ENCODE assay signal across 30 cellular contexts in the genomic region with DNA sequence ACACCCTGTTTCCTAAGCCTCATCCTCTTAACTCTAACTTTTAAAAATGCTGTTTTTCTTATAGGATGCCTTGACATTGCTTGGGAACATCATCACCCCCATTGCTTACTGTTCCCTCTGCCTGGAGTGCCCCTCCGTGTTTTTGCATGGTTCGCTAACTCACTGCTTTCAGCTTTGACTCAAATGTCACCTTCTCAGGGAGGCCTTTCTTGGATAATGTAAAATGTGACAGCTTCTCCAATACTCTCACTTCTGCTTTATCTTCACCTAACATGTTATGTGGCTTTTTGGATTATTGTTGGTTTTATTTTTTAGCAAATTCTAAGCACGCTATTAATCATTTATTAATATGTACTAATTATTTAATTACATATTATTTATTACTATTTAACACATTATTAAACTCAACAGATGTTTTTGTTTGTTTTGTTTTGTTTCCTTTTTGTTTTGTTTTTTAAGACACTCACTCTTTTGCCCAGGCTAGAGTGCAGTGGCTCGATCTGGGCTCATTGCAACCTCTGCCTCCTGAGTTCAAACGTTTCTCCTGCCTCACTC. TPM values are rescaled to one million over a fixed set of nuclear protein-coding genes. Genes with fewer than 3 reads are reported as not detected.
A peak's percentile ranks its signal among the peaks of the same experiment; 100 is the strongest.
DNase-seq lines count a peak whose midpoint lies in the region; ATAC-seq, FAIRE-seq and TF ChIP-seq lines count a peak whose summit lies in the region.
"Had no signal": no experiment of that assay in that cellular context is flagged by ENCODE, and none has a peak within 500 bp of the region (broad histone marks: within the 10 kb centered on the region; RNA-seq: fewer than 3 reads in every experiment).

No MANE protein-coding gene starts in this region.

- H3K27me3 Mint-ChIP-seq in endodermal cell (ENCODE audit: insufficient read depth) = peaks cover 47% of the 10 kb centered on the region
- peaks cover 50% of the 10 kb centered on the region for H3K27me3 Mint-ChIP-seq in activated T-cell treated with anti-CD3 and anti-CD28 coated beads, Interleukin-2, amount 50 U/mL, for 4 hours (ENCODE audit: low read depth)

- H3K27ac ChIP-seq in endodermal cell (ENCODE audit: low read depth, low read length) = no peak overlapping the region
- H3K27ac ChIP-seq: breast epithelium, skin epidermis, transverse colon had no signal

- WGBS in endodermal cell (ENCODE audit: insufficient coverage in 1 of 2, insufficient read length in 1 of 2), 2 experiments = 74 to 78% methylated on average over 2 to 4 of the region's 5 CpGs

- H3K27ac Mint-ChIP-seq in endodermal cell = no peak overlapping the region
- H3K27ac Mint-ChIP-seq: natural killer cell had no signal

- TF ChIP-seq CTCF in GM12865 (IDR thresholded peaks at IDR 0.05; ENCODE audit: insufficient read depth, low read depth, low read length, missing control alignments) (no peak), endodermal cell (conservative IDR thresholded peaks at IDR 0.05) (no peak)

- peaks cover 32% of the 10 kb centered on the region for H3K27me3 ChIP-seq in endodermal cell (ENCODE audit: control insufficient read depth, insufficient read depth, low read length, poor library complexity, severe bottlenecking)

- no peaks in the 10 kb centered on the region for H3K9me3 ChIP-seq in endodermal cell (ENCODE audit: control insufficient read depth, low read length)
- H3K9me3 ChIP-seq: BE2C, breast epithelium, transverse colon had no signal

- ATAC-seq in GM18870 (IDR thresholded peaks at IDR 0.05; ENCODE audit: unreplicated experiment) (peak; percentile 40), HG03175 (IDR thresholded peaks at IDR 0.05; ENCODE audit: unreplicated experiment) (peak; percentile 46), GM21528 (IDR thresholded peaks at IDR 0.05; ENCODE audit: low FRiP score, unreplicated experiment) (no peak)
- ATAC-seq in activated T-cell treated with anti-CD3 and anti-CD28 coated beads, Interleukin-2, amount 50 U/mL, for 4 hours = no peak
- ATAC-seq: natural killer cell had no signal

- peak; percentile 72 for DNase-seq in GM12865 (ENCODE audit: low read depth)
- no peak for DNase-seq in endodermal cell
- no peak for DNase-seq in HTR-8/SVneo (ENCODE audit: insufficient read length, low spot score)
- DNase-seq in NCI-H1048 (lab: John Stamatoyannopoulos, UW) = no peak
- DNase-seq in activated T-cell treated with anti-CD3 and anti-CD28 coated beads, Interleukin-2, amount 50 U/mL, for 4 hours = no peak
- DNase-seq: activated CD4-positive, alpha-beta T cell treated with anti-CD3 and anti-CD28 coated beads, Interleukin-2, amount 50 U/mL, for 48 hours; activated naive CD4-positive, alpha-beta T cell treated with anti-CD3 and anti-CD28 coated beads, Interleukin-2, amount 50 U/mL, for 16 hours; BE2C; DMS153; effector memory CD4-positive, alpha-beta T cell; erythroblast; glutamatergic neuron; natural killer cell; NCI-H1436; NCI-H2081 treated with DMSO at 0.1 percent for 48 hours; NCI-H446; NCI-H82; T-helper 1 cell; transverse colon had no signal

- H3K4me1 ChIP-seq in endodermal cell (ENCODE audit: control insufficient read depth, insufficient read depth, low read length) = peaks cover 6% of the 10 kb centered on the region
- H3K4me1 ChIP-seq: BE2C, breast epithelium had no signal

- no peaks in the 10 kb centered on the region for H3K36me3 ChIP-seq in endodermal cell (ENCODE audit: control insufficient read depth, insufficient read depth, low read length)
- H3K36me3 ChIP-seq: BE2C, breast epithelium, transverse colon had no signal

- no peak overlapping the region for H3K4me3 ChIP-seq in GM12865 (ENCODE audit: low read depth, low read length)
- H3K4me3 ChIP-seq in endodermal cell (ENCODE audit: low read length) = peak overlapping the region; percentile 50
- H3K4me3 ChIP-seq: breast epithelium, skin epidermis, transverse colon had no signal

- no peak overlapping the region for H3K4me3 Mint-ChIP-seq in endodermal cell
- no peak overlapping the region for H3K4me3 Mint-ChIP-seq in activated T-cell treated with anti-CD3 and anti-CD28 coated beads, Interleukin-2, amount 50 U/mL, for 4 hours
- H3K4me3 Mint-ChIP-seq: natural killer cell had no signal

- no peaks in the 10 kb centered on the region for H3K36me3 Mint-ChIP-seq in endodermal cell (ENCODE audit: low read depth)
- H3K36me3 Mint-ChIP-seq in activated T-cell treated with anti-CD3 and anti-CD28 coated beads, Interleukin-2, amount 50 U/mL, for 4 hours (ENCODE audit: insufficient read depth) = no peaks in the 10 kb centered on the region
- H3K36me3 Mint-ChIP-seq: natural killer cell had no signal

- no peak for FAIRE-seq in HTR-8/SVneo (lab: Jason Lieb, UNC)
- FAIRE-seq: colon, islet of Langerhans had no signal

- no peak overlapping the region for H3K9ac ChIP-seq in endodermal cell (ENCODE audit: extremely low read depth, low read length, poor library complexity, severe bottlenecking)

- H3K4me1 Mint-ChIP-seq in endodermal cell = peaks cover 17% of the 10 kb centered on the region
- H3K4me1 Mint-ChIP-seq in activated T-cell treated with anti-CD3 and anti-CD28 coated beads, Interleukin-2, amount 50 U/mL, for 4 hours (ENCODE audit: low read depth) = no peaks in the 10 kb centered on the region

- H3K9me3 Mint-ChIP-seq in endodermal cell = no peaks in the 10 kb centered on the region
- no peaks in the 10 kb centered on the region for H3K9me3 Mint-ChIP-seq in activated T-cell treated with anti-CD3 and anti-CD28 coated beads, Interleukin-2, amount 50 U/mL, for 4 hours
- H3K9me3 Mint-ChIP-seq: natural killer cell had no signal

RNA-seq across cellular contexts. Expression of a gene that starts 3.8 kb away (rescaled TPM):
- 10 to 100 TPM; 14.2 to 21.0 TPM for total RNA-seq in endodermal cell
- 4.6 TPM for polyA plus RNA-seq in endodermal cell (2013, experiment 1 of 2)
- polyA plus RNA-seq in endodermal cell (2013, experiment 2 of 2) = 3.7 TPM
- not detected for total RNA-seq in activated T-cell treated with anti-CD3 and anti-CD28 coated beads, Interleukin-2, amount 50 U/mL, for 4 hours
- total RNA-seq: natural killer cell had no signal

RNA-seq across cellular contexts. Expression of a gene that starts 40.8 kb away (rescaled TPM):
- 1 to 10 TPM in 1 of 2 donors, under 1 TPM in 1; 0.90 to 1.6 TPM for total RNA-seq in endodermal cell
- 0.14 TPM for polyA plus RNA-seq in endodermal cell (2013, experiment 1 of 2)
- 0.21 TPM for polyA plus RNA-seq in endodermal cell (2013, experiment 2 of 2)
- total RNA-seq in activated T-cell treated with anti-CD3 and anti-CD28 coated beads, Interleukin-2, amount 50 U/mL, for 4 hours = not detected
- total RNA-seq: MCF 10A, mononuclear cell, OCI-LY7, osteoblast had no signal

Comparison
In these comparisons a context has a peak if more than half of its experiments do, and no peak if none do; other contexts are left out.
1. ATAC-seq: peak in GM18870 (single experiment) and HG03175 (single experiment); none in GM21528 (single experiment) and activated T-cell treated with anti-CD3 and anti-CD28 coated beads, Interleukin-2, amount 50 U/mL, for 4 hours (0 of 2).
2. RNA of a gene that starts 3.8 kb away (total RNA-seq): 14.2 to 21.0 TPM in endodermal cell; not detected in activated T-cell treated with anti-CD3 and anti-CD28 coated beads, Interleukin-2, amount 50 U/mL, for 4 hours; every median in the first group is over 10 times any median in the second.